Comparison of ENCODE assay signal across 16 cellular contexts in the genomic region with DNA sequence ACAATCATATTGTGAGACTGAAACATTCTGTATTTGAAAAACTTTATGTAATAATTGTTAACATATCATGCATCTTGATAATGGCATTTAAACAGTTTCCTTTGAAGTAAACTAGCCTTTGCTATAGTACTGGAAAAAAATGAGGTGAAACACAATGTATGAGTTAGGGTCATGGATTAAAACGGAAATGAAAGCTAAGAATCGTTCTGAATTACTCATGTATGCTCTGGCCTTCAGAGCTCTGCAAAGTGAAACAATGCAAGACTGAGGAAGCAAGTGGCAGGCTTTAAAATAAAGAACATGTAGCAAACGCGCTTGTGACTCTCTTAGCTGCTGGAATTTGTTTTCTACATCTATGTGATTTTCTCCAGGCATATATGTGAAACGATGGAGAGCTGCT.
DNase-seq lines count a peak whose midpoint lies in the region; ATAC-seq and TF ChIP-seq lines count a peak whose summit lies in the region.
"Had no signal": no experiment of that assay in that cellular context is flagged by ENCODE, and none has a peak within 500 bp of the region (broad histone marks: within the 10 kb centered on the region; RNA-seq: fewer than 3 reads in every experiment).

No MANE protein-coding gene starts in this region.

- no peaks in the 10 kb centered on the region; the same call in 1 of the 2 replicates for H3K27me3 Mint-ChIP-seq in HFFc6 (ENCODE audit: insufficient read depth)
- H3K27me3 Mint-ChIP-seq: activated CD4-positive, alpha-beta memory T cell treated with anti-CD3 and anti-CD28 coated beads for 36 hours; stimulated activated naive B cell treated with anti-CD40 and anti-IgM and Interleukin-4, amounts not matched to agents 10 μg/mL and 1 μg/mL and 100 μg/mL, for 72 hours had no signal

- TF ChIP-seq CTCF in AG04450 (IDR thresholded peaks at IDR 0.05; ENCODE audit: low read depth, low read length) = no peak
- TF ChIP-seq CTCF in HFFc6 (IDR thresholded peaks at IDR 0.05) = no peak
- no peak for TF ChIP-seq CTCF in WI38 (IDR thresholded peaks at IDR 0.05; ENCODE audit: low read depth, low read length)
- TF ChIP-seq CTCF in hepatocyte (IDR thresholded peaks at IDR 0.05; ENCODE audit: poor library complexity) = no peak
- no peak for TF ChIP-seq CTCF in ovary (IDR thresholded peaks at IDR 0.05)

- peak overlapping the region; percentile 35; the same call in 1 of the 2 replicates for H3K27ac Mint-ChIP-seq in HFFc6
- H3K27ac Mint-ChIP-seq: activated CD4-positive, alpha-beta memory T cell treated with anti-CD3 and anti-CD28 coated beads for 36 hours; stimulated activated naive B cell treated with anti-CD40 and anti-IgM and Interleukin-4, amounts not matched to agents 10 μg/mL and 1 μg/mL and 100 μg/mL, for 72 hours had no signal

- H3K9me3 ChIP-seq in AG04450 (ENCODE audit: control insufficient read depth, insufficient read depth, low read length) (no peaks in the 10 kb centered on the region), hepatocyte (ENCODE audit: low read depth) (no peaks in the 10 kb centered on the region), ovary (no peaks in the 10 kb centered on the region)
- H3K9me3 ChIP-seq: gastrocnemius medialis, MG63, neutrophil had no signal

- H3K4me3 Mint-ChIP-seq in HFFc6 = peak overlapping the region; percentile 38
- H3K4me3 Mint-ChIP-seq: activated CD4-positive, alpha-beta memory T cell treated with anti-CD3 and anti-CD28 coated beads for 36 hours; stimulated activated naive B cell treated with anti-CD40 and anti-IgM and Interleukin-4, amounts not matched to agents 10 μg/mL and 1 μg/mL and 100 μg/mL, for 72 hours had no signal

- TF ChIP-seq EP300 in ovary (IDR thresholded peaks at IDR 0.05) = no peak

- DNase-seq in AG04450 (ENCODE audit: low read depth, low spot score) = peak; percentile 11
- no peak for DNase-seq in HFFc6
- DNase-seq in hepatocyte (ENCODE audit: low spot score) = no peak
- no peak for DNase-seq in ovary
- DNase-seq in stimulated activated CD4-positive, alpha-beta T cell treated with anti-CD3 and anti-CD28 coated beads, Interleukin-4, amount 100 ng/mL, for 24 hours = no peak
- no peak for DNase-seq in RPMI8226
- DNase-seq: activated CD4-positive, alpha-beta memory T cell treated with anti-CD3 and anti-CD28 coated beads for 36 hours; activated naive CD4-positive, alpha-beta T cell; EL; gastrocnemius medialis; MG63; NCI-H526 treated with DMSO at 0.1 percent for 48 hours; stimulated activated naive B cell treated with anti-CD40 and anti-IgM and Interleukin-4, amounts not matched to agents 10 μg/mL and 1 μg/mL and 100 μg/mL, for 72 hours had no signal

- no peak for ATAC-seq in HG03135 (IDR thresholded peaks at IDR 0.05; ENCODE audit: unreplicated experiment)
- ATAC-seq: gastrocnemius medialis; stimulated activated naive B cell treated with anti-CD40 and anti-IgM and Interleukin-4, amounts not matched to agents 10 μg/mL and 1 μg/mL and 100 μg/mL, for 72 hours had no signal

- no peaks in the 10 kb centered on the region for H3K9me3 Mint-ChIP-seq in HFFc6
- H3K9me3 Mint-ChIP-seq: activated CD4-positive, alpha-beta memory T cell treated with anti-CD3 and anti-CD28 coated beads for 36 hours; stimulated activated naive B cell treated with anti-CD40 and anti-IgM and Interleukin-4, amounts not matched to agents 10 μg/mL and 1 μg/mL and 100 μg/mL, for 72 hours had no signal

- H3K79me2 ChIP-seq in hepatocyte = no peaks in the 10 kb centered on the region

- 61% methylated on average over 5 of the region's 5 CpGs for WGBS in hepatocyte (ENCODE audit: low lambda C conversion rate, missing lambda C conversion rate)
- WGBS in ovary, 3 donors = 21 to 36% (median 26%) methylated on average over 5 of the region's 5 CpGs

- H3K4me3 ChIP-seq in AG04450 (ENCODE audit: low read depth, low read length) = peak overlapping the region; percentile 23
- peak overlapping the region; percentile 31 for H3K4me3 ChIP-seq in WI38 (ENCODE audit: low read depth, low read length)
- H3K4me3 ChIP-seq in hepatocyte = no peak overlapping the region
- H3K4me3 ChIP-seq in ovary = no peak overlapping the region
- H3K4me3 ChIP-seq: gastrocnemius medialis, MG63 had no signal

- no peak for TF ChIP-seq POLR2A in ovary (IDR thresholded peaks at IDR 0.05)

- no peak overlapping the region for H2AFZ ChIP-seq in hepatocyte

- intact Hi-C loops in ovary (cut with DNase I) = no loop called here

- POLR2A ChIA-PET in AG04450 (lab: Yijun Ruan, JAX) = no interaction called here

- H3K27ac ChIP-seq in AG04450 (ENCODE audit: low read depth, low read length) (no peak overlapping the region), hepatocyte (no peak overlapping the region), ovary (no peak overlapping the region)
- H3K27ac ChIP-seq: gastrocnemius medialis, neutrophil had no signal

- H3K4me1 Mint-ChIP-seq in HFFc6 (ENCODE audit: low read depth) = peaks cover 7% of the 10 kb centered on the region; the same call in 1 of the 2 replicates
- H3K4me1 Mint-ChIP-seq: stimulated activated naive B cell treated with anti-CD40 and anti-IgM and Interleukin-4, amounts not matched to agents 10 μg/mL and 1 μg/mL and 100 μg/mL, for 72 hours had no signal

- no peaks in the 10 kb centered on the region for H3K4me1 ChIP-seq in hepatocyte (ENCODE audit: insufficient read depth)
- no peaks in the 10 kb centered on the region for H3K4me1 ChIP-seq in ovary (ENCODE audit: insufficient read depth)
- H3K4me1 ChIP-seq: gastrocnemius medialis had no signal

- no peaks in the 10 kb centered on the region for H3K36me3 Mint-ChIP-seq in HFFc6 (ENCODE audit: low read depth)
- H3K36me3 Mint-ChIP-seq: activated CD4-positive, alpha-beta memory T cell treated with anti-CD3 and anti-CD28 coated beads for 36 hours; stimulated activated naive B cell treated with anti-CD40 and anti-IgM and Interleukin-4, amounts not matched to agents 10 μg/mL and 1 μg/mL and 100 μg/mL, for 72 hours had no signal

- CTCF ChIA-PET in AG04450 (lab: Charles Lee) = interaction anchor here (0.6 to 1.3 kb wide), 2 partner anchors 65 to 360 kb away, joined by 3 read pairs; no protein-coding TSS in a partner anchor

- H3K36me3 ChIP-seq in hepatocyte (replicated peaks; ENCODE audit: insufficient read depth, low read depth) = no peaks in the 10 kb centered on the region
- H3K36me3 ChIP-seq in ovary = no peaks in the 10 kb centered on the region
- H3K36me3 ChIP-seq: gastrocnemius medialis, MG63, neutrophil had no signal

- no peaks in the 10 kb centered on the region for H3K27me3 ChIP-seq in AG04450 (ENCODE audit: control insufficient read depth, insufficient read depth, low read length)
- H3K27me3 ChIP-seq in hepatocyte = no peaks in the 10 kb centered on the region
- H3K27me3 ChIP-seq in ovary = no peaks in the 10 kb centered on the region
- H3K27me3 ChIP-seq: gastrocnemius medialis, MG63, neutrophil had no signal

- no peaks in the 10 kb centered on the region for H3K9me2 ChIP-seq in hepatocyte (replicated peaks; ENCODE audit: insufficient read depth)

- peak overlapping the region; percentile 2 for H3K4me2 ChIP-seq in hepatocyte

- H4K20me1 ChIP-seq in hepatocyte (ENCODE audit: insufficient read depth, poor library complexity, severe bottlenecking) = no peaks in the 10 kb centered on the region

Comparison
In these comparisons a context has a peak if more than half of its experiments do, and no peak if none do; other contexts are left out.
1. H3K4me3 ChIP-seq: peak in AG04450 (single experiment) and WI38 (single experiment); none in hepatocyte (single experiment) and ovary (single experiment).